23 cellular contexts compared by ENCODE assay signal in the genomic region with DNA sequence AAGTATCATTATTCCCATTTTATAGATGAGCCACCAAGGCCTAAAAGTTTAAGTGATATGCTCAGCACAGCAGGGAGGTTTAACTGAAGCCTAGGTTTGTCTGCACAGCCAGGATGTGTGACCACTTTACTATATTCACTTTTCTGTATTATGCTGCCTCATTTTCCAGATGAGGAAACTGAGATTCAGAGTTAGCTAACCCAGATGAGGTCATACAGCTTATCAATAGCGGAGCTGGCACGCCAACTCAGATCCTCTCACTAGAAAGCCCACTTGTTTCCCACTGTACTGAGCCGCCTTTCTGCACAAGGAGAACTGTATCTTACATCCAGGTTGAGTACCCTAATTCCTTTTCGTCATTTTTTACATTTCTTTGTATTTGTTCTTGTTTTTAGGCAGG.
"Had no signal": no experiment of that assay in that cellular context is flagged by ENCODE, and none has a peak within 500 bp of the region (broad histone marks: within the 10 kb centered on the region; RNA-seq: fewer than 3 reads in every experiment).

No MANE protein-coding gene starts in this region.

- H3K27me3 Mint-ChIP-seq: naive thymus-derived CD4-positive, alpha-beta T cell had no signal

- H3K27ac ChIP-seq: coronary artery, dorsolateral prefrontal cortex, esophagus muscularis mucosa, foreskin keratinocyte, gastroesophageal sphincter, heart left ventricle, hepatocyte, left lung, lower lobe of right lung had no signal

- DNase-seq: dermis blood vessel endothelial cell; dorsolateral prefrontal cortex; effector CD4-positive, alpha-beta T cell; effector memory CD4-positive, alpha-beta T cell; foreskin keratinocyte; heart left ventricle; hypothalamus; immature natural killer cell; islet precursor cell; left cardiac atrium; left lung; left ventricle myocardium superior; lower lobe of right lung; mesendoderm; midbrain; naive thymus-derived CD4-positive, alpha-beta T cell had no signal

- H3K36me3 Mint-ChIP-seq: immature natural killer cell had no signal

- H3K79me2 ChIP-seq: hepatocyte had no signal

- FAIRE-seq: colon, endothelial cell of umbilical vein, frontal cortex had no signal

- ATAC-seq: foreskin keratinocyte; gastroesophageal sphincter; heart left ventricle; left cardiac atrium; left lung; left ventricle myocardium superior; lower lobe of right lung; naive thymus-derived CD4-positive, alpha-beta T cell had no signal

- H3K27ac Mint-ChIP-seq: immature natural killer cell; naive thymus-derived CD4-positive, alpha-beta T cell had no signal

- H2AFZ ChIP-seq: hepatocyte had no signal

- H3K36me3 ChIP-seq: esophagus muscularis mucosa, gastroesophageal sphincter, left lung, lower lobe of right lung had no signal

- H3K4me1 ChIP-seq: foreskin keratinocyte, gastroesophageal sphincter, lower lobe of right lung had no signal

- H3K9me3 Mint-ChIP-seq: immature natural killer cell; naive thymus-derived CD4-positive, alpha-beta T cell had no signal

- H3K4me2 ChIP-seq: hepatocyte had no signal

- H3K27me3 ChIP-seq: dorsolateral prefrontal cortex, esophagus muscularis mucosa, foreskin keratinocyte, gastroesophageal sphincter, heart left ventricle, hepatocyte, left lung had no signal

- H3K4me3 Mint-ChIP-seq: immature natural killer cell; naive thymus-derived CD4-positive, alpha-beta T cell had no signal

- H3K4me3 ChIP-seq: coronary artery, dorsolateral prefrontal cortex, esophagus muscularis mucosa, gastroesophageal sphincter, heart left ventricle, hepatocyte, left lung, lower lobe of right lung had no signal

- H3K9me3 ChIP-seq: esophagus muscularis mucosa, gastroesophageal sphincter, heart left ventricle, left lung, lower lobe of right lung had no signal
